Comparison of ENCODE assay signal across 12 cellular contexts in genomic region chr7:102689436-102690282, GRCh38. TPM values are rescaled to one million over a fixed set of nuclear protein-coding genes. Genes with fewer than 3 reads are reported as not detected.
A peak's percentile ranks its signal among the peaks of the same experiment; 100 is the strongest.
DNase-seq lines count a peak whose midpoint lies in the region; ATAC-seq, FAIRE-seq and TF ChIP-seq lines count a peak whose summit lies in the region.
"Not testable (repeated sequence)": the region's sequence is repeated elsewhere in the genome, so short reads cannot be mapped to it uniquely, and the experiment has no call there.
"Had no signal": no experiment of that assay in that cellular context is flagged by ENCODE, and none has a peak within 500 bp of the region (broad histone marks: within the 10 kb centered on the region; RNA-seq: fewer than 3 reads in every experiment).

No MANE protein-coding gene starts in this region.

- POLR2A ChIA-PET in GM12878 (lab: Charles Lee); naive thymus-derived CD8-positive, alpha-beta T cell (lab: Charles Lee): not testable (repeated sequence)

- WGBS in GM12878 (ENCODE audit: insufficient coverage, insufficient replicate concordance, low lambda C conversion rate, missing lambda C conversion rate), result 0% methylated on average over 2 of the region's 74 CpGs

- not testable (repeated sequence) for TF ChIP-seq RAD21 in GM12878 (IDR thresholded peaks at IDR 0.05; ENCODE audit: insufficient read depth, low read depth, low read length)

- intact Hi-C loops in GM12878 (cut with micrococcal nuclease; ENCODE audit: unreplicated experiment), result not testable (repeated sequence)

- H3K9me3 ChIP-seq in GM12878 (replicated peaks; ENCODE audit: control insufficient read depth, insufficient read depth, low read length), result not testable (repeated sequence)

- CTCF ChIA-PET in GM12878 (lab: Yijun Ruan, JAX), result not testable (repeated sequence)

- H3K4me1 Mint-ChIP-seq in naive thymus-derived CD8-positive, alpha-beta T cell, result not testable (repeated sequence)

- H3K27me3 ChIP-seq in GM12878 (replicated peaks in 1 of 2; ENCODE audit: control insufficient read depth in 2 of 2, insufficient read depth in 2 of 2, low read length in 1 of 2), result not testable (repeated sequence)

- TF ChIP-seq CTCF in GM12878 (IDR thresholded peaks at IDR 0.05 in 2 of 3, conservative IDR thresholded peaks at IDR 0.05 in 1 of 3; ENCODE audit: control insufficient read depth in 2 of 3, extremely low read depth in 1 of 3, insufficient read depth in 1 of 3, low read depth in 3 of 3, low read length in 3 of 3), result not testable (repeated sequence)

- in situ Hi-C loops in GM12878 (cut with MboI), result loop anchor here (10.0 kb wide), 1 partner anchor 55 kb away; the partner anchor contains the start of gene FAM185A

- H3K4me3 Mint-ChIP-seq in naive thymus-derived CD8-positive, alpha-beta T cell, result not testable (repeated sequence)

- not testable (repeated sequence) for H4K20me1 ChIP-seq in GM12878 (ENCODE audit: control insufficient read depth, insufficient read depth)

- H3K9ac ChIP-seq in GM12878 (ENCODE audit: control insufficient read depth, insufficient read depth, low read length), result not testable (repeated sequence)

- SMC1A ChIA-PET in GM12878 (lab: Charles Lee; ENCODE audit: uncharacterized antibody, unreplicated experiment), result not testable (repeated sequence)

- BruUV-seq in GM12878 (replicated peaks; lab: Mats Ljungman, UMichigan), result not testable (repeated sequence)

- not testable (repeated sequence) for H3K4me1 ChIP-seq in GM12878 (ENCODE audit: control insufficient read depth, insufficient read depth, low read length)

- ATAC-seq in GM18519 (IDR thresholded peaks at IDR 0.05; ENCODE audit: low FRiP score, unreplicated experiment) (peak; percentile 65), GM21381 (IDR thresholded peaks at IDR 0.05; ENCODE audit: unreplicated experiment) (peak; percentile 70), HG02763 (IDR thresholded peaks at IDR 0.05; ENCODE audit: unreplicated experiment) (peak; percentile 72), HG03280 (IDR thresholded peaks at IDR 0.05; ENCODE audit: unreplicated experiment) (peak; percentile 65), SK-N-SH treated with all-trans-retinoic acid at 6 μM for 48 hours (peak; percentile 34), GM12878 (peak; percentile 84)
- peak; percentile 72 to 74 for ATAC-seq in naive thymus-derived CD8-positive, alpha-beta T cell

- TF ChIP-seq POLR2A in GM12878 (IDR thresholded peaks at IDR 0.05; ENCODE audit: low read depth, low read length), result not testable (repeated sequence)

- TF ChIP-seq EP300 in GM12878 (IDR thresholded peaks at IDR 0.05; ENCODE audit: borderline replicate concordance in 1 of 2, control insufficient read depth in 1 of 2, low read depth in 2 of 2, low read length in 2 of 2), result not testable (repeated sequence)

- H3K36me3 Mint-ChIP-seq in naive thymus-derived CD8-positive, alpha-beta T cell, result not testable (repeated sequence)

- H3K9me3 Mint-ChIP-seq in naive thymus-derived CD8-positive, alpha-beta T cell, result not testable (repeated sequence)

- H3K4me3 ChIP-seq in GM12878, result not testable (repeated sequence)

- not testable (repeated sequence) for H2AFZ ChIP-seq in GM12878 (ENCODE audit: control insufficient read depth, low read depth, low read length)

- DNase-seq in GM12878 (ENCODE audit: low read depth, low spot score), result not testable (repeated sequence)
- DNase-seq in naive thymus-derived CD8-positive, alpha-beta T cell, result peak in 4 of 10 donors; percentile 15 to 61 (median 28)

- H3K4me2 ChIP-seq in GM12878 (ENCODE audit: control insufficient read depth, insufficient read depth), result not testable (repeated sequence)

- H3K36me3 ChIP-seq in GM12878 (ENCODE audit: control insufficient read depth in 2 of 2, insufficient read depth in 2 of 2, low read length in 1 of 2), result not testable (repeated sequence)

- H3K27ac ChIP-seq in GM12878 (ENCODE audit: control insufficient read depth, insufficient read depth), result not testable (repeated sequence)

- not testable (repeated sequence) for FAIRE-seq in GM12878 (lab: Jason Lieb, UNC)

- H3K27ac Mint-ChIP-seq in naive thymus-derived CD8-positive, alpha-beta T cell, result not testable (repeated sequence)

- not testable (repeated sequence) for H3K27me3 Mint-ChIP-seq in naive thymus-derived CD8-positive, alpha-beta T cell

- H3K79me2 ChIP-seq in GM12878 (ENCODE audit: control insufficient read depth, insufficient read depth, low read length), result not testable (repeated sequence)

- RAD21 ChIA-PET in GM12878 (lab: Charles Lee; ENCODE audit: unreplicated experiment), result not testable (repeated sequence)

RNA-seq across cellular contexts. Expression of gene POLR2J2, which starts 18.2 kb away (rescaled TPM):
- 95.5 and 101 TPM in 2 replicates for total RNA-seq in GM12878 (2013; cell fraction: nucleolus; rRNA removed)
- total RNA-seq in GM12878 (2014; rRNA removed), result 3.4 and 4.4 TPM in 2 replicates
- 4.9 and 5.6 TPM in 2 replicates for total RNA-seq in GM12878 (2014; rRNA removed; fragmentation: Illumina TruSeq; extraction: Trizol)
- total RNA-seq in GM12878 (2021), result 6.7 and 11.4 TPM in 2 replicates
- polyA plus RNA-seq in GM12878 (2011; ENCODE audit: low read depth), result 1.6 TPM
- polyA plus RNA-seq in GM12878 (2011; rRNA removed), result 7.1 and 7.7 TPM in 2 replicates
- polyA plus RNA-seq in GM12878 (2011; cell fraction: cytosol; rRNA removed), result 4.2 and 7.6 TPM in 2 replicates
- polyA plus RNA-seq in GM12878 (2011; cell fraction: nucleus; rRNA removed), result 19.9 and 22.7 TPM in 2 replicates
- 2.1 and 2.6 TPM in 2 replicates for polyA plus RNA-seq in GM12878 (2012)
- 3.2 and 4.5 TPM in 2 replicates for polyA plus RNA-seq in GM12878 (2014; fragmentation: Illumina TruSeq; extraction: Trizol)
- 1 to 10 TPM in 1 of 2 experiments, under 1 TPM in 1; 0.80 to 1.3 TPM for polyA plus RNA-seq in GM12878 (2014; fragmentation: Nextera tagmentation; extraction: Ambion mirVana)
- polyA plus RNA-seq in GM12878 (2014; rRNA removed), result 8.0 and 10.5 TPM in 2 replicates
- polyA plus RNA-seq in GM12878 (2016; fragmentation: Nextera tagmentation; extraction: Ambion mirVana), result 10 to 100 TPM; 14.0 to 16.3 TPM
- 10.2 and 18.2 TPM in 2 replicates for polyA minus RNA-seq in GM12878 (2011; rRNA and poly(A)+ RNA removed)
- 0.52 and 2.0 TPM in 2 replicates for polyA minus RNA-seq in GM12878 (2011; cell fraction: cytosol; rRNA and poly(A)+ RNA removed)
- polyA minus RNA-seq in GM12878 (2011; cell fraction: nucleus; rRNA and poly(A)+ RNA removed), result 10.2 and 21.3 TPM in 2 replicates
- 10 to 100 TPM; 32.3 to 39.5 TPM for total RNA-seq in naive thymus-derived CD8-positive, alpha-beta T cell
- polyA plus RNA-seq in naive thymus-derived CD8-positive, alpha-beta T cell, result 1 to 10 TPM; 3.0 to 3.7 (median 3.3) TPM

RNA-seq across cellular contexts. Expression of gene SPDYE2B, which starts 39.5 kb away (rescaled TPM):
- not detected in 2 replicates for total RNA-seq in GM12878 (2013; cell fraction: nucleolus; rRNA removed)
- not detected in 2 replicates for total RNA-seq in GM12878 (2014; rRNA removed)
- not detected in 2 replicates for total RNA-seq in GM12878 (2014; rRNA removed; fragmentation: Illumina TruSeq; extraction: Trizol)
- total RNA-seq in GM12878 (2021), result not detected in 2 replicates
- polyA plus RNA-seq in GM12878 (2011; ENCODE audit: low read depth), result not detected
- not detected in 2 replicates for polyA plus RNA-seq in GM12878 (2011; rRNA removed)
- not detected in 2 replicates for polyA plus RNA-seq in GM12878 (2011; cell fraction: cytosol; rRNA removed)
- not detected in 2 replicates for polyA plus RNA-seq in GM12878 (2011; cell fraction: nucleus; rRNA removed)
- 0.28 and 0.32 TPM in 2 replicates for polyA plus RNA-seq in GM12878 (2012)
- not detected in 2 replicates for polyA plus RNA-seq in GM12878 (2014; fragmentation: Illumina TruSeq; extraction: Trizol)
- under 1 TPM in 1 of 2 experiments, not detected in 1; 0.19 TPM for polyA plus RNA-seq in GM12878 (2014; fragmentation: Nextera tagmentation; extraction: Ambion mirVana)
- not detected in 2 replicates for polyA plus RNA-seq in GM12878 (2014; rRNA removed)
- polyA plus RNA-seq in GM12878 (2016; fragmentation: Nextera tagmentation; extraction: Ambion mirVana), result under 1 TPM; 0.32 to 0.59 TPM
- not detected in 2 replicates for polyA minus RNA-seq in GM12878 (2011; rRNA and poly(A)+ RNA removed)
- not detected in 2 replicates for polyA minus RNA-seq in GM12878 (2011; cell fraction: cytosol; rRNA and poly(A)+ RNA removed)
- not detected in 2 replicates for polyA minus RNA-seq in GM12878 (2011; cell fraction: nucleus; rRNA and poly(A)+ RNA removed)
- not detected for total RNA-seq in naive thymus-derived CD8-positive, alpha-beta T cell
- under 1 TPM in 1 of 3 donors, not detected in 2; 0.22 TPM for polyA plus RNA-seq in naive thymus-derived CD8-positive, alpha-beta T cell
- total RNA-seq: esophagus muscularis mucosa, hepatocyte, sigmoid colon had no signal
- polyA plus RNA-seq: CD14-positive monocyte, hepatocyte, neural cell, sigmoid colon had no signal

RNA-seq across cellular contexts. Expression of gene UPK3BL1, which starts 47.1 kb away (rescaled TPM):
- total RNA-seq in GM12878 (2013; cell fraction: nucleolus; rRNA removed), result 50.8 and 61.6 TPM in 2 replicates
- total RNA-seq in GM12878 (2014; rRNA removed) (29.0 and 33.0 TPM in 2 replicates), GM12878 (2014; rRNA removed; fragmentation: Illumina TruSeq; extraction: Trizol) (21.1 and 22.8 TPM in 2 replicates), GM12878 (2021) (21.8 and 25.8 TPM in 2 replicates)
- 16.3 TPM for polyA plus RNA-seq in GM12878 (2011; ENCODE audit: low read depth)
- polyA plus RNA-seq in GM12878 (2011; rRNA removed) (16.5 and 34.2 TPM in 2 replicates), GM12878 (2014; fragmentation: Illumina TruSeq; extraction: Trizol) (7.4 and 16.6 TPM in 2 replicates), GM12878 (2014; fragmentation: Nextera tagmentation; extraction: Ambion mirVana) (10 to 100 TPM in 1 of 2 experiments, 1 to 10 TPM in 1; 5.9 to 12.5 TPM), GM12878 (2014; rRNA removed) (68.6 and 77.0 TPM in 2 replicates), GM12878 (2016; fragmentation: Nextera tagmentation; extraction: Ambion mirVana) (10 to 100 TPM; 24.2 to 28.3 TPM)
- 23.9 and 32.0 TPM in 2 replicates for polyA plus RNA-seq in GM12878 (2011; cell fraction: cytosol; rRNA removed)
- 107 and 155 TPM in 2 replicates for polyA plus RNA-seq in GM12878 (2011; cell fraction: nucleus; rRNA removed)
- 28.4 and 33.3 TPM in 2 replicates for polyA plus RNA-seq in GM12878 (2012)
- polyA minus RNA-seq in GM12878 (2011; rRNA and poly(A)+ RNA removed), result 6.5 and 21.2 TPM in 2 replicates
- 8.6 and 10.8 TPM in 2 replicates for polyA minus RNA-seq in GM12878 (2011; cell fraction: cytosol; rRNA and poly(A)+ RNA removed)
- 8.7 and 26.7 TPM in 2 replicates for polyA minus RNA-seq in GM12878 (2011; cell fraction: nucleus; rRNA and poly(A)+ RNA removed)
- total RNA-seq in naive thymus-derived CD8-positive, alpha-beta T cell, result 10 to 100 TPM; 72.8 to 77.3 TPM
- polyA plus RNA-seq in naive thymus-derived CD8-positive, alpha-beta T cell, result 10 to 100 TPM; 22.4 to 32.6 (median 31.2) TPM

RNA-seq across cellular contexts. Expression of gene FAM185A, which starts 59.1 kb away (rescaled TPM):
- total RNA-seq in GM12878 (2013; cell fraction: nucleolus; rRNA removed), result 47.0 and 52.3 TPM in 2 replicates
- total RNA-seq in GM12878 (2014; rRNA removed) (12.8 and 14.9 TPM in 2 replicates), GM12878 (2014; rRNA removed; fragmentation: Illumina TruSeq; extraction: Trizol) (7.8 and 11.6 TPM in 2 replicates), GM12878 (2021) (8.0 and 10.3 TPM in 2 replicates)
- polyA plus RNA-seq in GM12878 (2011; ENCODE audit: low read depth), result 2.5 TPM
- polyA plus RNA-seq in GM12878 (2011; rRNA removed) (9.1 and 14.5 TPM in 2 replicates), GM12878 (2014; fragmentation: Illumina TruSeq; extraction: Trizol) (7.1 and 12.7 TPM in 2 replicates), GM12878 (2014; fragmentation: Nextera tagmentation; extraction: Ambion mirVana) (1 to 10 TPM; 1.9 to 2.2 TPM), GM12878 (2014; rRNA removed) (9.6 TPM in 2 replicates), GM12878 (2016; fragmentation: Nextera tagmentation; extraction: Ambion mirVana) (10 to 100 TPM in 1 of 2 experiments, 1 to 10 TPM in 1; 9.7 to 10.7 TPM)
- polyA plus RNA-seq in GM12878 (2011; cell fraction: cytosol; rRNA removed), result 5.3 and 8.6 TPM in 2 replicates
- 12.7 and 18.3 TPM in 2 replicates for polyA plus RNA-seq in GM12878 (2011; cell fraction: nucleus; rRNA removed)
- 4.5 and 4.7 TPM in 2 replicates for polyA plus RNA-seq in GM12878 (2012)
- polyA minus RNA-seq in GM12878 (2011; rRNA and poly(A)+ RNA removed), result 8.0 and 10.4 TPM in 2 replicates
- 2.6 and 2.9 TPM in 2 replicates for polyA minus RNA-seq in GM12878 (2011; cell fraction: cytosol; rRNA and poly(A)+ RNA removed)
- polyA minus RNA-seq in GM12878 (2011; cell fraction: nucleus; rRNA and poly(A)+ RNA removed), result 18.7 and 37.0 TPM in 2 replicates
- total RNA-seq in naive thymus-derived CD8-positive, alpha-beta T cell, result 10 to 100 TPM in 1 of 2 experiments, 1 to 10 TPM in 1; 9.1 to 11.6 TPM
- polyA plus RNA-seq in naive thymus-derived CD8-positive, alpha-beta T cell, result 1 to 10 TPM; 6.2 to 7.1 (median 6.3) TPM

Comparison
In these comparisons a context has a peak if more than half of its experiments do, and no peak if none do; other contexts are left out.
1. ATAC-seq: peak in every context shown above with its lines; median percentile 84 in GM12878; 73 in naive thymus-derived CD8-positive, alpha-beta T cell; 72 in HG02763; 70 in GM21381; 65 in GM18519; 65 in HG03280; 34 in SK-N-SH treated with all-trans-retinoic acid at 6 μM for 48 hours.